In genomic region chr15:72813345-72814004, GRCh38 we compare ENCODE assay signal across 19 cellular contexts.
"Had no signal": no experiment of that assay in that cellular context is flagged by ENCODE, and none has a peak within 500 bp of the region (broad histone marks: within the 10 kb centered on the region; RNA-seq: fewer than 3 reads in every experiment).

No MANE protein-coding gene starts in this region.

- H3K27me3 ChIP-seq: upper lobe of left lung had no signal

- H3K9me3 Mint-ChIP-seq: activated CD4-positive, alpha-beta memory T cell treated with anti-CD3 and anti-CD28 coated beads for 36 hours; activated naive CD4-positive, alpha-beta T cell treated with anti-CD3 and anti-CD28 coated beads for 36 hours; activated naive CD8-positive, alpha-beta T cell treated with anti-CD3 and anti-CD28 coated beads, Interleukin-2, amount 10 ng/mL, durations not matched to agents 7 days and 5 days; activated T-cell treated with anti-CD3 and anti-CD28 coated beads, Interleukin-2, amount 50 U/mL, for 72 hours had no signal

- H3K27ac ChIP-seq: upper lobe of left lung had no signal

- H3K4me3 ChIP-seq: upper lobe of left lung had no signal

- H3K4me3 Mint-ChIP-seq: activated CD4-positive, alpha-beta memory T cell treated with anti-CD3 and anti-CD28 coated beads for 36 hours; activated naive CD4-positive, alpha-beta T cell treated with anti-CD3 and anti-CD28 coated beads for 36 hours; activated naive CD8-positive, alpha-beta T cell treated with anti-CD3 and anti-CD28 coated beads, Interleukin-2, amount 10 ng/mL, durations not matched to agents 7 days and 5 days; activated T-cell treated with anti-CD3 and anti-CD28 coated beads, Interleukin-2, amount 50 U/mL, for 72 hours; naive B cell had no signal

- H3K4me1 ChIP-seq: upper lobe of left lung had no signal

- H3K36me3 ChIP-seq: upper lobe of left lung had no signal

- H3K4me1 Mint-ChIP-seq: naive B cell had no signal

- DNase-seq: activated CD4-positive, alpha-beta memory T cell treated with anti-CD3 and anti-CD28 coated beads for 36 hours; activated CD4-positive, alpha-beta T cell treated with anti-CD3 and anti-CD28 coated beads for 4 hours; activated CD4-positive, CD25-positive, alpha-beta regulatory T cell; activated effector memory CD4-positive, alpha-beta T cell treated with Interleukin-2 at 50 U/mL for 16 hours; activated naive CD4-positive, alpha-beta T cell treated with anti-CD3 and anti-CD28 coated beads for 36 hours; activated naive CD8-positive, alpha-beta T cell treated with anti-CD3 and anti-CD28 coated beads, Interleukin-2, amount 10 ng/mL, durations not matched to agents 7 days and 5 days; activated T-cell treated with anti-CD3 and anti-CD28 coated beads, Interleukin-2, amount 50 U/mL, for 72 hours; amygdala; cerebellar nuclear complex; erythroblast; foreskin melanocyte; hippocampal formation; islet precursor cell; left colon; naive B cell; stimulated activated CD4-positive, alpha-beta T cell treated with anti-CD3 and anti-CD28 coated beads, Interleukin-4, amount 100 ng/mL, for 1 hour; stimulated activated naive CD4-positive, alpha-beta T cell; T-helper 9 cell had no signal

- H3K27ac Mint-ChIP-seq: activated CD4-positive, alpha-beta memory T cell treated with anti-CD3 and anti-CD28 coated beads for 36 hours; activated naive CD4-positive, alpha-beta T cell treated with anti-CD3 and anti-CD28 coated beads for 36 hours; activated naive CD8-positive, alpha-beta T cell treated with anti-CD3 and anti-CD28 coated beads, Interleukin-2, amount 10 ng/mL, durations not matched to agents 7 days and 5 days; activated T-cell treated with anti-CD3 and anti-CD28 coated beads, Interleukin-2, amount 50 U/mL, for 72 hours had no signal

- H3K9me3 ChIP-seq: upper lobe of left lung had no signal

- H3K36me3 Mint-ChIP-seq: activated CD4-positive, alpha-beta memory T cell treated with anti-CD3 and anti-CD28 coated beads for 36 hours; activated naive CD8-positive, alpha-beta T cell treated with anti-CD3 and anti-CD28 coated beads, Interleukin-2, amount 10 ng/mL, durations not matched to agents 7 days and 5 days had no signal
